ENCODE assay signal across 20 cellular contexts in genomic region chr6:13006578-13007300, GRCh38.
DNase-seq lines count a peak whose midpoint lies in the region; ATAC-seq, FAIRE-seq and TF ChIP-seq lines count a peak whose summit lies in the region.
"Had no signal": no experiment of that assay in that cellular context is flagged by ENCODE, and none has a peak within 500 bp of the region (broad histone marks: within the 10 kb centered on the region; RNA-seq: fewer than 3 reads in every experiment).

No MANE protein-coding gene starts in this region.

- no peaks in the 10 kb centered on the region for H3K36me3 Mint-ChIP-seq in WTC11
- H3K36me3 Mint-ChIP-seq: activated naive CD8-positive, alpha-beta T cell treated with anti-CD3 and anti-CD28 coated beads, Interleukin-2, amount 10 ng/mL, durations not matched to agents 7 days and 5 days; stimulated activated naive B cell treated with anti-CD40 and anti-IgM and Interleukin-4, amounts not matched to agents 10 μg/mL and 1 μg/mL and 100 μg/mL, for 72 hours had no signal

- H3K4me2 ChIP-seq in K562 (ENCODE audit: insufficient read depth, low read length): peak overlapping the region; percentile 27; the same call in 1 of the 2 replicates

- no peak for TF ChIP-seq POLR2A in K562 (conservative IDR thresholded peaks at IDR 0.05)

- H3K36me3 ChIP-seq in K562 (ENCODE audit: control insufficient read depth, insufficient read depth, low read length): no peaks in the 10 kb centered on the region

- H3K4me1 Mint-ChIP-seq in WTC11: peaks cover 14% of the 10 kb centered on the region
- H3K4me1 Mint-ChIP-seq: activated CD4-positive, alpha-beta T cell treated with anti-CD3 and anti-CD28 coated beads, Interleukin-2, amount 10 ng/mL, durations not matched to agents 7 days and 5 days; activated naive CD8-positive, alpha-beta T cell treated with anti-CD3 and anti-CD28 coated beads, Interleukin-2, amount 10 ng/mL, durations not matched to agents 7 days and 5 days; stimulated activated naive B cell treated with anti-CD40 and anti-IgM and Interleukin-4, amounts not matched to agents 10 μg/mL and 1 μg/mL and 100 μg/mL, for 72 hours had no signal

- H4K20me1 ChIP-seq in K562 (replicated peaks; ENCODE audit: control insufficient read depth, insufficient read depth, low read length): no peaks in the 10 kb centered on the region; the same call in 1 of the 2 replicates

- H3K27ac Mint-ChIP-seq in WTC11: no peak overlapping the region
- H3K27ac Mint-ChIP-seq: activated CD4-positive, alpha-beta T cell treated with anti-CD3 and anti-CD28 coated beads, Interleukin-2, amount 10 ng/mL, durations not matched to agents 7 days and 5 days; activated naive CD8-positive, alpha-beta T cell treated with anti-CD3 and anti-CD28 coated beads, Interleukin-2, amount 10 ng/mL, durations not matched to agents 7 days and 5 days; stimulated activated naive B cell treated with anti-CD40 and anti-IgM and Interleukin-4, amounts not matched to agents 10 μg/mL and 1 μg/mL and 100 μg/mL, for 72 hours had no signal

- WGBS in K562 (ENCODE audit: insufficient coverage, low coverage, missing lambda C conversion rate): 0% methylated on average over 4 of the region's 4 CpGs
- WGBS in right cardiac atrium: 49% methylated on average over 4 of the region's 4 CpGs

- ATAC-seq in K562: peak; percentile 82
- ATAC-seq in right cardiac atrium: peak; percentile 83 to 92
- no peak for ATAC-seq in WTC11
- ATAC-seq in GM21390 (IDR thresholded peaks at IDR 0.05; ENCODE audit: unreplicated experiment): no peak
- ATAC-seq: HCT116; stimulated activated naive B cell treated with anti-CD40 and anti-IgM and Interleukin-4, amounts not matched to agents 10 μg/mL and 1 μg/mL and 100 μg/mL, for 72 hours had no signal

- in situ Hi-C loops in K562 (cut with MboI): no loop called here

- H3K9ac ChIP-seq in K562 (ENCODE audit: insufficient read depth in 1 of 2, low read depth in 2 of 2, low read length in 2 of 2): no peak overlapping the region

- TF ChIP-seq EP300 in K562 (IDR thresholded peaks at IDR 0.05; ENCODE audit: low read length): no peak

- FAIRE-seq in K562 (lab: Jason Lieb, UNC): peak; percentile 93
- no peak for FAIRE-seq in RCC 7860 (lab: Jason Lieb, UNC)
- FAIRE-seq: urothelium cell line had no signal

- no peak overlapping the region for H3K4me3 Mint-ChIP-seq in WTC11
- H3K4me3 Mint-ChIP-seq: activated CD4-positive, alpha-beta T cell treated with anti-CD3 and anti-CD28 coated beads, Interleukin-2, amount 10 ng/mL, durations not matched to agents 7 days and 5 days; activated naive CD8-positive, alpha-beta T cell treated with anti-CD3 and anti-CD28 coated beads, Interleukin-2, amount 10 ng/mL, durations not matched to agents 7 days and 5 days; stimulated activated naive B cell treated with anti-CD40 and anti-IgM and Interleukin-4, amounts not matched to agents 10 μg/mL and 1 μg/mL and 100 μg/mL, for 72 hours had no signal

- no peaks in the 10 kb centered on the region for H3K9me3 Mint-ChIP-seq in WTC11
- H3K9me3 Mint-ChIP-seq: activated CD4-positive, alpha-beta T cell treated with anti-CD3 and anti-CD28 coated beads, Interleukin-2, amount 10 ng/mL, durations not matched to agents 7 days and 5 days; activated naive CD8-positive, alpha-beta T cell treated with anti-CD3 and anti-CD28 coated beads, Interleukin-2, amount 10 ng/mL, durations not matched to agents 7 days and 5 days; stimulated activated naive B cell treated with anti-CD40 and anti-IgM and Interleukin-4, amounts not matched to agents 10 μg/mL and 1 μg/mL and 100 μg/mL, for 72 hours had no signal

- peak; percentile 49 for DNase-seq in EH (ENCODE audit: low read depth)
- peak; percentile 86 for DNase-seq in LHCN-M2 (ENCODE audit: low read depth)
- DNase-seq in K562 (ENCODE audit: extremely low read depth in 1 of 4, low spot score in 3 of 4): peak; percentile 20 to 68 (median 40)
- DNase-seq in right cardiac atrium: no peak
- no peak for DNase-seq in WTC11 (ENCODE audit: low spot score)
- DNase-seq in RCC 7860 (ENCODE audit: low spot score): no peak
- no peak for DNase-seq in germinal center (ENCODE audit: low spot score)
- DNase-seq: activated CD4-positive, alpha-beta T cell treated with anti-CD3 and anti-CD28 coated beads, Interleukin-2, amount 10 ng/mL, durations not matched to agents 7 days and 5 days; activated naive CD8-positive, alpha-beta T cell treated with anti-CD3 and anti-CD28 coated beads, Interleukin-2, amount 10 ng/mL, durations not matched to agents 7 days and 5 days; activated T-cell treated with anti-CD3 and anti-CD28 coated beads, Interleukin-2, amount 50 U/mL, for 1 hour; C1 segment of cervical spinal cord; DMS79; kidney glomerular epithelial cell; NCI-H1694 treated with DMSO at 0.1 percent for 48 hours; NCI-H526; stimulated activated naive B cell treated with anti-CD40 and anti-IgM and Interleukin-4, amounts not matched to agents 10 μg/mL and 1 μg/mL and 100 μg/mL, for 72 hours; T-helper 2 cell had no signal

- intact Hi-C loops in K562 (cut with micrococcal nuclease): no loop called here
- intact Hi-C loops in right cardiac atrium (cut with DNase I): no loop called here

- peaks cover 11% of the 10 kb centered on the region for H3K27me3 Mint-ChIP-seq in WTC11 (ENCODE audit: low read depth)

- H3K27ac ChIP-seq in K562 (ENCODE audit: extremely low read depth, low read depth, low read length) (no peak overlapping the region), right cardiac atrium (ENCODE audit: low read length) (peak overlapping the region; percentile 8)

- H3K9me3 ChIP-seq in K562 (replicated peaks; ENCODE audit: control insufficient read depth, insufficient read depth, low read depth, low read length) (no peaks in the 10 kb centered on the region), right cardiac atrium (ENCODE audit: control insufficient read depth, low read length) (no peaks in the 10 kb centered on the region)

- POLR2A ChIA-PET in K562 (lab: Yijun Ruan, JAX) (no interaction called here), WTC11 (lab: Charles Lee) (no interaction called here)

- H3K4me3 ChIP-seq in K562: no peak overlapping the region
- H3K4me3 ChIP-seq in right cardiac atrium (ENCODE audit: low read length): no peak overlapping the region

- H3K27me3 ChIP-seq in K562 (ENCODE audit: control insufficient read depth in 2 of 2, insufficient read depth in 2 of 2, low read length in 2 of 2) (peaks cover 7 to 14% of the 10 kb centered on the region in 2 experiments; a peak in 4 of 5 replicates), right cardiac atrium (ENCODE audit: control insufficient read depth, insufficient read depth) (no peaks in the 10 kb centered on the region)

- H2AFZ ChIP-seq in K562 (ENCODE audit: low read depth, low read length): peak overlapping the region; percentile 29; the same call in 1 of the 2 replicates

- CTCF ChIA-PET in K562 (lab: Yijun Ruan, JAX; ENCODE audit: low intra/inter-chr PET ratio): no interaction called here
- CTCF ChIA-PET in WTC11 (lab: Charles Lee): no interaction called here

- peaks cover 0 to 5% of the 10 kb centered on the region in 2 experiments; a peak in 2 of 5 replicates for H3K4me1 ChIP-seq in K562 (replicated peaks in 1 of 2; ENCODE audit: control insufficient read depth in 2 of 2, insufficient read depth in 2 of 2, low read length in 2 of 2)
- peaks cover 1% of the 10 kb centered on the region for H3K4me1 ChIP-seq in right cardiac atrium (ENCODE audit: control insufficient read depth, insufficient read depth, low read length)

- TF ChIP-seq CTCF in K562 (IDR thresholded peaks at IDR 0.05 in 2 of 3, conservative IDR thresholded peaks at IDR 0.05 in 1 of 3; ENCODE audit: insufficient read depth in 2 of 3, low read depth in 1 of 3, low read length in 3 of 3) (no peak), WTC11 (IDR thresholded peaks at IDR 0.05) (no peak)

- BruUV-seq in K562 (replicated peaks; lab: Mats Ljungman, UMichigan): no TSS peak

- no peaks in the 10 kb centered on the region for H3K9me1 ChIP-seq in K562 (ENCODE audit: control insufficient read depth, insufficient read depth, low read length)

- TF ChIP-seq RAD21 in K562 (CRISPR knock-in tag; conservative IDR thresholded peaks at IDR 0.05 in 1 of 2, IDR thresholded peaks at IDR 0.05 in 1 of 2): no peak

- H3K79me2 ChIP-seq in K562 (ENCODE audit: control insufficient read depth, insufficient read depth, low read length): no peaks in the 10 kb centered on the region

TF ChIP-seq in K562, 482 proteins besides CTCF, POLR2A, EP300 and RAD21 (continues in another document):
- TF ChIP-seq MEIS2 (IDR thresholded peaks at IDR 0.05; ENCODE audit: partially characterized antibody): no peak
- TF ChIP-seq, protein P1, sequence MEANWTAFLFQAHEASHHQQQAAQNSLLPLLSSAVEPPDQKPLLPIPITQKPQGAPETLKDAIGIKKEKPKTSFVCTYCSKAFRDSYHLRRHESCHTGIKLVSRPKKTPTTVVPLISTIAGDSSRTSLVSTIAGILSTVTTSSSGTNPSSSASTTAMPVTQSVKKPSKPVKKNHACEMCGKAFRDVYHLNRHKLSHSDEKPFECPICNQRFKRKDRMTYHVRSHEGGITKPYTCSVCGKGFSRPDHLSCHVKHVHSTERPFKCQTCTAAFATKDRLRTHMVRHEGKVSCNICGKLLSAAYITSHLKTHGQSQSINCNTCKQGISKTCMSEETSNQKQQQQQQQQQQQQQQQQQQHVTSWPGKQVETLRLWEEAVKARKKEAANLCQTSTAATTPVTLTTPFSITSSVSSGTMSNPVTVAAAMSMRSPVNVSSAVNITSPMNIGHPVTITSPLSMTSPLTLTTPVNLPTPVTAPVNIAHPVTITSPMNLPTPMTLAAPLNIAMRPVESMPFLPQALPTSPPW (CRISPR knock-in tag; IDR thresholded peaks at IDR 0.05): 0 out of 2 replicates have a peak, but pooled peaks have one; percentile 21
- TF ChIP-seq KLF6 (CRISPR knock-in tag; IDR thresholded peaks at IDR 0.05; ENCODE audit: borderline replicate concordance): no peak
- 0 out of 2 replicates have a peak, but pooled peaks have one; percentile 43 for TF ChIP-seq ZNF134 (CRISPR knock-in tag; conservative IDR thresholded peaks at IDR 0.05)

TF ChIP-seq in WTC11, 78 proteins besides CTCF, POLR2A, EP300 and RAD21 (continues in another document):
- TF ChIP-seq, protein P2, sequence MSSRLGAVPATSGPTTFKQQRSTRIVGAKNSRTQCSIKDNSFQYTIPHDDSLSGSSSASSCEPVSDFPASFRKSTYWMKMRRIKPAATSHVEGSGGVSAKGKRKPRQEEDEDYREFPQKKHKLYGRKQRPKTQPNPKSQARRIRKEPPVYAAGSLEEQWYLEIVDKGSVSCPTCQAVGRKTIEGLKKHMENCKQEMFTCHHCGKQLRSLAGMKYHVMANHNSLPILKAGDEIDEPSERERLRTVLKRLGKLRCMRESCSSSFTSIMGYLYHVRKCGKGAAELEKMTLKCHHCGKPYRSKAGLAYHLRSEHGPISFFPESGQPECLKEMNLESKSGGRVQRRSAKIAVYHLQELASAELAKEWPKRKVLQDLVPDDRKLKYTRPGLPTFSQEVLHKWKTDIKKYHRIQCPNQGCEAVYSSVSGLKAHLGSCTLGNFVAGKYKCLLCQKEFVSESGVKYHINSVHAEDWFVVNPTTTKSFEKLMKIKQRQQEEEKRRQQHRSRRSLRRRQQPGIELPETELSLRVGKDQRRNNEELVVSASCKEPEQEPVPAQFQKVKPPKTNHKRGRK (CRISPR knock-in tag; IDR thresholded peaks at IDR 0.05; ENCODE audit: borderline replicate concordance): no peak
- no peak for TF ChIP-seq SP1 (CRISPR knock-in tag; conservative IDR thresholded peaks at IDR 0.05)

Comparison
In these comparisons a context has a peak if more than half of its experiments do, and no peak if none do; other contexts are left out.
1. DNase-seq: peak in EH (single experiment), LHCN-M2 (single experiment) and K562 (4 of 4); none in right cardiac atrium (0 of 3), WTC11 (single experiment), RCC 7860 (single experiment) and germinal center (single experiment).
2. ATAC-seq: peak in K562 (single experiment) and right cardiac atrium (2 of 2); none in WTC11 (single experiment) and GM21390 (single experiment).